Comparison of ENCODE assay signal across 8 cellular contexts in genomic region chr11:62678433-62678769, GRCh38. TPM values are rescaled to one million over a fixed set of nuclear protein-coding genes. Genes with fewer than 3 reads are reported as not detected.
DNase-seq lines count a peak whose midpoint lies in the region; ATAC-seq and TF ChIP-seq lines count a peak whose summit lies in the region.

No MANE protein-coding gene starts in this region.

- DNase-seq in activated CD4-positive, alpha-beta memory T cell treated with anti-CD3 and anti-CD28 coated beads for 36 hours: no peak
- no peak for DNase-seq in stimulated activated naive B cell treated with anti-CD40 and anti-IgM and Interleukin-4, amounts not matched to agents 10 μg/mL and 1 μg/mL and 100 μg/mL, for 72 hours
- no peak for DNase-seq in posterior cingulate gyrus
- no peak for DNase-seq in kidney glomerular epithelial cell (lab: John Stamatoyannopoulos, UW)
- DNase-seq in NCI-H2029 treated with DMSO at 0.1 percent for 48 hours (lab: John Stamatoyannopoulos, UW): no peak

- no peaks in the 10 kb centered on the region for H3K9me3 ChIP-seq in HEK293 (ENCODE audit: control insufficient read depth, insufficient read depth, low read depth, low read length)

- peak overlapping the region; percentile 90 for H3K27ac Mint-ChIP-seq in activated CD4-positive, alpha-beta memory T cell treated with anti-CD3 and anti-CD28 coated beads for 36 hours
- peak overlapping the region; percentile 98 for H3K27ac Mint-ChIP-seq in stimulated activated naive B cell treated with anti-CD40 and anti-IgM and Interleukin-4, amounts not matched to agents 10 μg/mL and 1 μg/mL and 100 μg/mL, for 72 hours

- H3K27me3 Mint-ChIP-seq in activated CD4-positive, alpha-beta memory T cell treated with anti-CD3 and anti-CD28 coated beads for 36 hours: no peaks in the 10 kb centered on the region
- H3K27me3 Mint-ChIP-seq in stimulated activated naive B cell treated with anti-CD40 and anti-IgM and Interleukin-4, amounts not matched to agents 10 μg/mL and 1 μg/mL and 100 μg/mL, for 72 hours: no peaks in the 10 kb centered on the region

- POLR2A ChIA-PET in HEK293 (lab: Yijun Ruan, JAX): interaction anchor here (0.5 to 3.5 kb wide), 7 partner anchors 13 to 178 kb away, joined by 3 to 24 read pairs (median 4); partner anchors contain the start of genes BSCL2, C11orf98, CSKMT and INTS5
- POLR2A ChIA-PET in activated CD4-positive, alpha-beta memory T cell treated with anti-CD3 and anti-CD28 coated beads for 36 hours (lab: Charles Lee): interaction anchor here (0.6 to 1.4 kb wide), 2 partner anchors 13 to 182 kb away, joined by 3 to 14 read pairs; partner anchors contain the start of genes C11orf98 and CSKMT

- H3K27ac ChIP-seq in HEK293 (ENCODE audit: extremely low read depth, low read depth, low read length): peak overlapping the region; percentile 62

- peaks cover 3 to 39% of the 10 kb centered on the region in 2 experiments; a peak in 2 of 3 replicates for H3K36me3 ChIP-seq in HEK293 (ENCODE audit: control insufficient read depth in 2 of 2, insufficient read depth in 1 of 2, low read length in 2 of 2)

- H3K9me3 Mint-ChIP-seq in activated CD4-positive, alpha-beta memory T cell treated with anti-CD3 and anti-CD28 coated beads for 36 hours: no peaks in the 10 kb centered on the region
- H3K9me3 Mint-ChIP-seq in stimulated activated naive B cell treated with anti-CD40 and anti-IgM and Interleukin-4, amounts not matched to agents 10 μg/mL and 1 μg/mL and 100 μg/mL, for 72 hours: no peaks in the 10 kb centered on the region

- intact Hi-C loops in activated CD4-positive, alpha-beta memory T cell treated with anti-CD3 and anti-CD28 coated beads for 36 hours (cut with micrococcal nuclease): loop anchor here (10.0 kb wide), 1 partner anchor 254 kb away; no protein-coding TSS in a partner anchor
- intact Hi-C loops in posterior cingulate gyrus (cut with DNase I): no loop called here

- H3K4me3 ChIP-seq in HEK293 (ENCODE audit: low read depth, low read length) (peak overlapping the region; percentile 90), iPS-11a (ENCODE audit: low read depth, low read length) (peak overlapping the region; percentile 92)

- CTCF ChIA-PET in HEK293 (lab: Yijun Ruan, JAX): interaction anchor here (0.7 kb wide), 1 partner anchor 364 kb away, joined by 3 read pairs; no protein-coding TSS in a partner anchor
- CTCF ChIA-PET in activated CD4-positive, alpha-beta memory T cell treated with anti-CD3 and anti-CD28 coated beads for 36 hours (lab: Charles Lee): interaction anchor here (1.0 to 2.9 kb wide), 3 partner anchors 16 to 254 kb away, joined by 3 to 14 read pairs (median 5); partner anchors contain the start of gene TUT1

- peaks cover 8% of the 10 kb centered on the region for H3K4me1 ChIP-seq in HEK293 (ENCODE audit: control insufficient read depth, insufficient read depth, low read length)

- no peak for ATAC-seq in stimulated activated naive B cell treated with anti-CD40 and anti-IgM and Interleukin-4, amounts not matched to agents 10 μg/mL and 1 μg/mL and 100 μg/mL, for 72 hours (replicated peaks)
- no peak for ATAC-seq in GM18520 (IDR thresholded peaks at IDR 0.05; ENCODE audit: unreplicated experiment)

- TF ChIP-seq CTCF in HEK293 (tag by site-specific recombination; IDR thresholded peaks at IDR 0.05): no peak

- peaks cover 18% of the 10 kb centered on the region for H3K36me3 Mint-ChIP-seq in activated CD4-positive, alpha-beta memory T cell treated with anti-CD3 and anti-CD28 coated beads for 36 hours
- peaks cover 25 to 34% of the 10 kb centered on the region in 2 donors for H3K36me3 Mint-ChIP-seq in stimulated activated naive B cell treated with anti-CD40 and anti-IgM and Interleukin-4, amounts not matched to agents 10 μg/mL and 1 μg/mL and 100 μg/mL, for 72 hours

- H3K4me1 Mint-ChIP-seq in activated CD4-positive, alpha-beta memory T cell treated with anti-CD3 and anti-CD28 coated beads for 36 hours (ENCODE audit: low read depth): peaks cover 36% of the 10 kb centered on the region
- H3K4me1 Mint-ChIP-seq in stimulated activated naive B cell treated with anti-CD40 and anti-IgM and Interleukin-4, amounts not matched to agents 10 μg/mL and 1 μg/mL and 100 μg/mL, for 72 hours: peaks cover 28 to 42% of the 10 kb centered on the region in 2 donors

- peak overlapping the region; percentile 86 for H3K4me3 Mint-ChIP-seq in activated CD4-positive, alpha-beta memory T cell treated with anti-CD3 and anti-CD28 coated beads for 36 hours
- H3K4me3 Mint-ChIP-seq in stimulated activated naive B cell treated with anti-CD40 and anti-IgM and Interleukin-4, amounts not matched to agents 10 μg/mL and 1 μg/mL and 100 μg/mL, for 72 hours: peak overlapping the region; percentile 90 to 96

TF ChIP-seq in HEK293, 187 proteins besides CTCF, POLR2A, EP300 and RAD21:
- TF ChIP-seq SALL2 (tag by site-specific recombination; IDR thresholded peaks at IDR 0.05; ENCODE audit: borderline replicate concordance) (no peak), BCL11B (tag by site-specific recombination; IDR thresholded peaks at IDR 0.05; ENCODE audit: low read depth) (no peak)

RNA-seq across cellular contexts. Expression of gene UBXN1, which starts 0.5 kb away (rescaled TPM):
- 100 to 1,000 TPM; 110 to 116 TPM for total RNA-seq in activated CD4-positive, alpha-beta memory T cell treated with anti-CD3 and anti-CD28 coated beads for 36 hours

RNA-seq across cellular contexts. Expression of gene LBHD1, which starts 6.3 kb away (rescaled TPM):
- total RNA-seq in activated CD4-positive, alpha-beta memory T cell treated with anti-CD3 and anti-CD28 coated beads for 36 hours: 10 to 100 TPM; 10.8 to 14.1 TPM

RNA-seq across cellular contexts. Expression of gene UQCC3, which starts 6.9 kb away (rescaled TPM):
- 1 to 10 TPM; 6.0 to 6.2 TPM for total RNA-seq in activated CD4-positive, alpha-beta memory T cell treated with anti-CD3 and anti-CD28 coated beads for 36 hours

RNA-seq across cellular contexts. Expression of gene LRRN4CL, which starts 10.9 kb away (rescaled TPM):
- total RNA-seq in activated CD4-positive, alpha-beta memory T cell treated with anti-CD3 and anti-CD28 coated beads for 36 hours: under 1 TPM; 0.12 to 0.21 TPM

RNA-seq across cellular contexts. Expression of gene CSKMT, which starts 13.3 kb away (rescaled TPM):
- total RNA-seq in activated CD4-positive, alpha-beta memory T cell treated with anti-CD3 and anti-CD28 coated beads for 36 hours: 10 to 100 TPM; 27.7 to 33.9 TPM
